In the genomic region with DNA sequence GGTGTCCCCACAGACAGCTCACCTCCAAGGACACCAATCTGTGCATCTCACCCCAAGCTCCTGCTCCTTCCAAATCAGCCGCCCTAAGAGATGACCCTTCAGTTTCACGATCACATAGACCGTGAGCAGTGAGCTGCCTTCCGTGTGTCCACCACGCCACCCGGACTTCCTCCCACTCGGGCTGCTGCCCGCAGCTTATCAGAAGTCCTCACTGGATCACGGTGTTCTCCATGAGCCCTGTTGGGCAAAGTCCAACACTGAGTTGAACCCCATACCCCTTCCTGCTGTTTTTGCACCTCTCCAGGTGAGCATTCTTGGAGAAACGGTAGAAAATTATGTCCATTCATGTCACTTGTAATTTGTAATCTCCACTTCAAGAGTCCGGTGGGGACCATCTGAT, we compare ENCODE assay signal across 23 cellular contexts.
"Had no signal": no experiment of that assay in that cellular context is flagged by ENCODE, and none has a peak within 500 bp of the region (broad histone marks: within the 10 kb centered on the region; RNA-seq: fewer than 3 reads in every experiment).

No MANE protein-coding gene starts in this region.

- H3K4me3 Mint-ChIP-seq: effector memory CD8-positive, alpha-beta T cell; memory B cell; natural killer cell treated with Interleukin-12 subunit alpha and Interleukin-12 subunit beta and Interleukin-15 and Interleukin-18, amount 100 ng/mL, for 72 hours; neural crest cell; stimulated activated naive CD8-positive, alpha-beta T cell treated with anti-CD3 and anti-CD28 coated beads, Interleukin-15, amount 100 ng/mL, for 72 hours had no signal

- H3K36me3 Mint-ChIP-seq: memory B cell; naive B cell; natural killer cell treated with Interleukin-12 subunit alpha and Interleukin-12 subunit beta and Interleukin-15 and Interleukin-18, amount 100 ng/mL, for 72 hours had no signal

- H3K9me3 Mint-ChIP-seq: effector memory CD8-positive, alpha-beta T cell; memory B cell; natural killer cell treated with Interleukin-12 subunit alpha and Interleukin-12 subunit beta and Interleukin-15 and Interleukin-18, amount 100 ng/mL, for 72 hours; stimulated activated naive CD8-positive, alpha-beta T cell treated with anti-CD3 and anti-CD28 coated beads, Interleukin-15, amount 100 ng/mL, for 72 hours had no signal

- H3K27me3 Mint-ChIP-seq: naive B cell had no signal

- H3K4me1 Mint-ChIP-seq: memory B cell; naive B cell; stimulated activated naive CD8-positive, alpha-beta T cell treated with anti-CD3 and anti-CD28 coated beads, Interleukin-15, amount 100 ng/mL, for 72 hours had no signal

- DNase-seq: dermis blood vessel endothelial cell; effector memory CD8-positive, alpha-beta T cell; erythroblast; esophagus squamous epithelium; foreskin melanocyte; naive B cell; nucleus accumbens; psoas muscle; right cardiac atrium; sigmoid colon; stimulated activated CD4-positive, alpha-beta T cell treated with anti-CD3 and anti-CD28 coated beads, Interleukin-15, amount 100 ng/mL, for 24 hours; stimulated activated CD4-positive, alpha-beta T cell treated with anti-CD3 and anti-CD28 coated beads, Interleukin-4, amount 100 ng/mL, for 1 hour; stimulated activated CD8-positive, alpha-beta memory T cell treated with anti-CD3 and anti-CD28 coated beads, Interleukin-4, amount 100 ng/mL, for 48 hours; stimulated activated naive CD4-positive, alpha-beta T cell; stimulated activated naive CD8-positive, alpha-beta T cell treated with anti-CD3 and anti-CD28 coated beads, Interleukin-15, amount 100 ng/mL, for 72 hours; thyroid gland; upper lobe of left lung had no signal

- H3K36me3 ChIP-seq: esophagus squamous epithelium, sigmoid colon, thyroid gland, upper lobe of left lung, uterus had no signal

- H3K27me3 ChIP-seq: esophagus squamous epithelium, sigmoid colon, thyroid gland, upper lobe of left lung, uterus had no signal

- ATAC-seq: effector memory CD8-positive, alpha-beta T cell; natural killer cell treated with Interleukin-12 subunit alpha and Interleukin-12 subunit beta and Interleukin-15 and Interleukin-18, amount 100 ng/mL, for 72 hours; psoas muscle; right cardiac atrium; stimulated activated naive CD8-positive, alpha-beta T cell treated with anti-CD3 and anti-CD28 coated beads, Interleukin-15, amount 100 ng/mL, for 72 hours had no signal

- H3K4me1 ChIP-seq: psoas muscle, sigmoid colon, upper lobe of left lung, uterus had no signal

- H3K27ac Mint-ChIP-seq: memory B cell; naive B cell; natural killer cell treated with Interleukin-12 subunit alpha and Interleukin-12 subunit beta and Interleukin-15 and Interleukin-18, amount 100 ng/mL, for 72 hours; stimulated activated naive CD8-positive, alpha-beta T cell treated with anti-CD3 and anti-CD28 coated beads, Interleukin-15, amount 100 ng/mL, for 72 hours had no signal

- H3K4me3 ChIP-seq: coronary artery, esophagus squamous epithelium, lung, psoas muscle, sigmoid colon, thyroid gland, upper lobe of left lung, uterus had no signal

- H3K27ac ChIP-seq: coronary artery, esophagus squamous epithelium, psoas muscle, sigmoid colon, thyroid gland, upper lobe of left lung, uterus had no signal

- H3K9me3 ChIP-seq: esophagus squamous epithelium, psoas muscle, sigmoid colon, thyroid gland, upper lobe of left lung, uterus had no signal
